In genomic region chr3:63972196-63972595, GRCh38 we compare ENCODE assay signal across 11 cellular contexts. TPM values are rescaled to one million over a fixed set of nuclear protein-coding genes. Genes with fewer than 3 reads are reported as not detected.
DNase-seq lines count a peak whose midpoint lies in the region; ATAC-seq, FAIRE-seq and TF ChIP-seq lines count a peak whose summit lies in the region.
"Had no signal": no experiment of that assay in that cellular context is flagged by ENCODE, and none has a peak within 500 bp of the region (broad histone marks: within the 10 kb centered on the region; RNA-seq: fewer than 3 reads in every experiment).

No MANE protein-coding gene starts in this region.

- H3K4me2 ChIP-seq in astrocyte (ENCODE audit: low read length): peak overlapping the region; percentile 49
- no peak overlapping the region for H3K4me2 ChIP-seq in H9 (ENCODE audit: insufficient read depth, insufficient read length, low read length)

- H4K8ac ChIP-seq in H9 (replicated peaks; ENCODE audit: insufficient read length, low read depth, low read length): no peak overlapping the region

- no peak overlapping the region for H3K56ac ChIP-seq in H9 (ENCODE audit: insufficient read length, low read depth, low read length)

- H3K4ac ChIP-seq in H9 (ENCODE audit: low read depth, low read length): no peak overlapping the region

- H3K23me2 ChIP-seq in H9 (ENCODE audit: insufficient read length, low read depth, low read length, poor library complexity, severe bottlenecking): no peaks in the 10 kb centered on the region

- H4K20me1 ChIP-seq in astrocyte (ENCODE audit: insufficient read depth, low read length) (peaks cover 74% of the 10 kb centered on the region), H9 (ENCODE audit: control insufficient read depth, insufficient read depth, insufficient read length) (no peaks in the 10 kb centered on the region)

- no peak overlapping the region for H2BK5ac ChIP-seq in H9 (ENCODE audit: insufficient read length, low read length)

- H2AFZ ChIP-seq in astrocyte (ENCODE audit: low read depth, low read length): no peak overlapping the region
- no peak overlapping the region for H2AFZ ChIP-seq in H9 (ENCODE audit: low read length)

- DNase-seq in activated CD4-positive, alpha-beta T cell treated with anti-CD3 and anti-CD28 coated beads, Interleukin-2, amount 10 ng/mL, durations not matched to agents 7 days and 5 days: no peak
- DNase-seq in activated CD4-positive, alpha-beta T cell treated with anti-CD3 and anti-CD28 coated beads, Interleukin-2, amount 50 U/mL, for 48 hours: no peak
- peak; percentile 93 for DNase-seq in astrocyte (ENCODE audit: low read depth)
- DNase-seq in left kidney (ENCODE audit: low read depth, low spot score): peak; percentile 30
- no peak for DNase-seq in adrenal gland
- DNase-seq in H9: no peak
- DNase-seq: heart left ventricle, occipital lobe had no signal

- H3K4me1 ChIP-seq in astrocyte (ENCODE audit: insufficient read depth, low read length): peaks cover 61% of the 10 kb centered on the region
- H3K4me1 ChIP-seq in stomach smooth muscle (ENCODE audit: control insufficient read depth, insufficient read depth, low read length): peaks cover 38% of the 10 kb centered on the region
- H3K4me1 ChIP-seq in adrenal gland (replicated peaks in 1 of 2): peaks cover 24 to 58% of the 10 kb centered on the region in 2 donors
- H3K4me1 ChIP-seq in H9 (ENCODE audit: insufficient read depth, low read length): peaks cover 17% of the 10 kb centered on the region

- peak; percentile 39 for FAIRE-seq in astrocyte (lab: Jason Lieb, UNC)
- FAIRE-seq: TTC549 had no signal

- H4K5ac ChIP-seq in H9 (ENCODE audit: insufficient read length, low read depth, low read length): no peak overlapping the region

- peak overlapping the region; percentile 36 for H3K9ac ChIP-seq in astrocyte (ENCODE audit: low read length)
- H3K9ac ChIP-seq in stomach smooth muscle (ENCODE audit: low read length in 2 of 2): no peak overlapping the region
- H3K9ac ChIP-seq in H9 (ENCODE audit: extremely low read depth, insufficient read length, low read length): no peak overlapping the region

- H2BK20ac ChIP-seq in H9 (ENCODE audit: low read depth, low read length, poor library complexity, severe bottlenecking): no peak overlapping the region

- intact Hi-C loops in adrenal gland (cut with DNase I): no loop called here

- WGBS in adrenal gland, 4 donors: 77 to 81% (median 78%) methylated on average over 2 of the region's 2 CpGs
- WGBS in H9 (ENCODE audit: extremely low coverage, insufficient read length, low lambda C conversion rate): no CpG with 5 or more reads among the region's 2 CpGs

- no peak overlapping the region for H3K4me3 ChIP-seq in astrocyte (ENCODE audit: insufficient read depth, low read depth, low read length)
- no peak overlapping the region for H3K4me3 ChIP-seq in stomach smooth muscle (ENCODE audit: low read length in 2 of 2)
- no peak overlapping the region for H3K4me3 ChIP-seq in adrenal gland
- H3K4me3 ChIP-seq: heart left ventricle had no signal

- no peak overlapping the region for H3K18ac ChIP-seq in H9 (ENCODE audit: insufficient read length, low read depth, low read length)

- H2BK120ac ChIP-seq in H9 (ENCODE audit: low read depth, low read length, poor library complexity, severe bottlenecking): no peak overlapping the region

- H3K79me2 ChIP-seq in astrocyte (ENCODE audit: insufficient read depth, low read length): peaks cover 55% of the 10 kb centered on the region
- no peaks in the 10 kb centered on the region for H3K79me2 ChIP-seq in H9 (ENCODE audit: insufficient read depth, low read length)

- H3K14ac ChIP-seq in H9 (ENCODE audit: insufficient read depth, low read length): no peak overlapping the region

- H2BK12ac ChIP-seq in H9 (ENCODE audit: insufficient read length, low read depth, low read length): no peak overlapping the region

- H3K9me3 ChIP-seq in astrocyte (ENCODE audit: insufficient read depth, low read depth, low read length) (no peaks in the 10 kb centered on the region), stomach smooth muscle (ENCODE audit: control insufficient read depth in 2 of 2, low read length in 2 of 2) (no peaks in the 10 kb centered on the region), adrenal gland (replicated peaks in 1 of 3) (no peaks in the 10 kb centered on the region), H9 (ENCODE audit: control insufficient read depth, low read depth, low read length) (no peaks in the 10 kb centered on the region)
- H3K9me3 ChIP-seq: heart left ventricle had no signal

- H3K36me3 Mint-ChIP-seq in activated CD4-positive, alpha-beta T cell treated with anti-CD3 and anti-CD28 coated beads, Interleukin-2, amount 10 ng/mL, durations not matched to agents 7 days and 5 days (ENCODE audit: low read depth): peaks cover 50% of the 10 kb centered on the region
- peaks cover 4% of the 10 kb centered on the region for H3K36me3 Mint-ChIP-seq in astrocyte (ENCODE audit: low read depth, unreplicated experiment)
- peaks cover 0 to 2% (median 0%) of the 10 kb centered on the region in 3 experiments; a peak in 1 of 7 replicates for H3K36me3 Mint-ChIP-seq in H9 (ENCODE audit: insufficient read depth in 1 of 3, low read depth in 3 of 3)

- no peak overlapping the region for H3K23ac ChIP-seq in H9 (ENCODE audit: insufficient read length, low read depth, low read length)

- H3K27ac Mint-ChIP-seq in activated CD4-positive, alpha-beta T cell treated with anti-CD3 and anti-CD28 coated beads, Interleukin-2, amount 10 ng/mL, durations not matched to agents 7 days and 5 days: peak overlapping the region; percentile 85
- peak overlapping the region; percentile 88 for H3K27ac Mint-ChIP-seq in astrocyte (ENCODE audit: unreplicated experiment)
- no peak overlapping the region for H3K27ac Mint-ChIP-seq in H9

- peaks cover 2% of the 10 kb centered on the region for H3K79me1 ChIP-seq in H9 (ENCODE audit: insufficient read depth, low read depth, low read length, poor library complexity, severe bottlenecking)

- peaks cover 72% of the 10 kb centered on the region for H3K4me1 Mint-ChIP-seq in activated CD4-positive, alpha-beta T cell treated with anti-CD3 and anti-CD28 coated beads, Interleukin-2, amount 10 ng/mL, durations not matched to agents 7 days and 5 days
- peaks cover 78% of the 10 kb centered on the region for H3K4me1 Mint-ChIP-seq in astrocyte (ENCODE audit: low read depth, unreplicated experiment)
- peaks cover 56 to 66% of the 10 kb centered on the region in 2 experiments for H3K4me1 Mint-ChIP-seq in H9

- H3K27me3 Mint-ChIP-seq in activated CD4-positive, alpha-beta T cell treated with anti-CD3 and anti-CD28 coated beads, Interleukin-2, amount 10 ng/mL, durations not matched to agents 7 days and 5 days: no peaks in the 10 kb centered on the region
- H3K27me3 Mint-ChIP-seq in astrocyte (ENCODE audit: low read depth, unreplicated experiment) (no peaks in the 10 kb centered on the region), H9 (ENCODE audit: low read depth) (no peaks in the 10 kb centered on the region)

- H2BK15ac ChIP-seq in H9 (ENCODE audit: low read depth, low read length): no peak overlapping the region

- peak overlapping the region; percentile 42 for H3K4me3 Mint-ChIP-seq in activated CD4-positive, alpha-beta T cell treated with anti-CD3 and anti-CD28 coated beads, Interleukin-2, amount 10 ng/mL, durations not matched to agents 7 days and 5 days
- H3K4me3 Mint-ChIP-seq in astrocyte (ENCODE audit: unreplicated experiment) (peak overlapping the region; percentile 4), H9 (no peak overlapping the region)

- no peak for ATAC-seq in HG03520 (IDR thresholded peaks at IDR 0.05; ENCODE audit: unreplicated experiment)
- ATAC-seq: heart left ventricle had no signal

- H3K9me3 Mint-ChIP-seq in activated CD4-positive, alpha-beta T cell treated with anti-CD3 and anti-CD28 coated beads, Interleukin-2, amount 10 ng/mL, durations not matched to agents 7 days and 5 days: no peaks in the 10 kb centered on the region
- H3K9me3 Mint-ChIP-seq in astrocyte (ENCODE audit: unreplicated experiment) (no peaks in the 10 kb centered on the region), H9 (no peaks in the 10 kb centered on the region)

- TF ChIP-seq POLR2A in adrenal gland (IDR thresholded peaks at IDR 0.05): no peak

- H3T11ph ChIP-seq in H9 (ENCODE audit: low read length): no peak overlapping the region

- no peak for TF ChIP-seq CTCF in astrocyte (IDR thresholded peaks at IDR 0.05; ENCODE audit: insufficient read depth, low read depth, low read length)
- no peak for TF ChIP-seq CTCF in adrenal gland (IDR thresholded peaks at IDR 0.05)
- no peak for TF ChIP-seq CTCF in H9 (conservative IDR thresholded peaks at IDR 0.05)

- CTCF ChIA-PET in activated CD4-positive, alpha-beta T cell treated with anti-CD3 and anti-CD28 coated beads, Interleukin-2, amount 10 ng/mL, durations not matched to agents 7 days and 5 days (lab: Charles Lee): interaction anchor here (1.3 kb wide), 1 partner anchor 21 kb away, joined by 3 read pairs; no protein-coding TSS in a partner anchor

- no peak overlapping the region for H4K91ac ChIP-seq in H9 (ENCODE audit: insufficient read length, low read depth, low read length)

- H3K27me3 ChIP-seq in astrocyte (ENCODE audit: insufficient read depth, low read length): no peaks in the 10 kb centered on the region
- H3K27me3 ChIP-seq in stomach smooth muscle (ENCODE audit: control insufficient read depth in 1 of 2, insufficient read depth in 2 of 2, low read length in 2 of 2): no peaks in the 10 kb centered on the region
- no peaks in the 10 kb centered on the region for H3K27me3 ChIP-seq in adrenal gland
- H3K27me3 ChIP-seq in H9 (ENCODE audit: insufficient read depth, low read length): no peaks in the 10 kb centered on the region
- H3K27me3 ChIP-seq: heart left ventricle had no signal

- POLR2A ChIA-PET in activated CD4-positive, alpha-beta T cell treated with anti-CD3 and anti-CD28 coated beads, Interleukin-2, amount 10 ng/mL, durations not matched to agents 7 days and 5 days (lab: Charles Lee): no interaction called here

- H3K36me3 ChIP-seq in astrocyte (ENCODE audit: insufficient read depth, low read length) (no peaks in the 10 kb centered on the region), stomach smooth muscle (ENCODE audit: control insufficient read depth in 2 of 2, insufficient read depth in 2 of 2, low read length in 2 of 2) (no peaks in the 10 kb centered on the region), adrenal gland (replicated peaks in 1 of 2) (no peaks in the 10 kb centered on the region)

- H2AK5ac ChIP-seq in H9 (ENCODE audit: insufficient read length, low read length): no peak overlapping the region

- H3K27ac ChIP-seq in astrocyte (ENCODE audit: low read depth, low read length): peak overlapping the region; percentile 50
- peak overlapping the region; percentile 32 for H3K27ac ChIP-seq in stomach smooth muscle (ENCODE audit: low read length)
- H3K27ac ChIP-seq in adrenal gland: no peak overlapping the region
- H3K27ac ChIP-seq in H9 (ENCODE audit: insufficient read length, low read depth, low read length): no peak overlapping the region

RNA-seq across cellular contexts. Expression of gene PSMD6, which starts 51.1 kb away (rescaled TPM):
- 10 to 100 TPM; 73.4 to 75.0 TPM for total RNA-seq in activated CD4-positive, alpha-beta T cell treated with anti-CD3 and anti-CD28 coated beads, Interleukin-2, amount 10 ng/mL, durations not matched to agents 7 days and 5 days
- total RNA-seq in astrocyte (88.7 and 89.7 TPM in 2 replicates), adrenal gland (100 to 1,000 TPM in 3 of 8 donors, 10 to 100 TPM in 5; 67.7 to 109 (median 96.9) TPM), H9 (2021) (112 and 113 TPM in 2 replicates)
- polyA plus RNA-seq in adrenal gland: 100 to 1,000 TPM in 1 of 3 donors, 10 to 100 TPM in 2; 52.8 to 205 (median 54.7) TPM

Comparison
In these comparisons a context has a peak if more than half of its experiments do, and no peak if none do; other contexts are left out.
1. DNase-seq: peak in astrocyte (single experiment) and left kidney (single experiment); none in activated CD4-positive, alpha-beta T cell treated with anti-CD3 and anti-CD28 coated beads, Interleukin-2, amount 10 ng/mL, durations not matched to agents 7 days and 5 days (single experiment), activated CD4-positive, alpha-beta T cell treated with anti-CD3 and anti-CD28 coated beads, Interleukin-2, amount 50 U/mL, for 48 hours (0 of 2), adrenal gland (0 of 7) and H9 (single experiment).
2. H3K27ac Mint-ChIP-seq: peak in activated CD4-positive, alpha-beta T cell treated with anti-CD3 and anti-CD28 coated beads, Interleukin-2, amount 10 ng/mL, durations not matched to agents 7 days and 5 days (single experiment) and astrocyte (single experiment); none in H9 (0 of 3).
3. H3K4me3 Mint-ChIP-seq: peak in activated CD4-positive, alpha-beta T cell treated with anti-CD3 and anti-CD28 coated beads, Interleukin-2, amount 10 ng/mL, durations not matched to agents 7 days and 5 days (single experiment) and astrocyte (single experiment); none in H9 (0 of 2).
4. H3K27ac ChIP-seq: peak in astrocyte (single experiment) and stomach smooth muscle (single experiment); none in adrenal gland (0 of 5) and H9 (single experiment).